2 cellular contexts compared by ENCODE assay signal in the genomic region with DNA sequence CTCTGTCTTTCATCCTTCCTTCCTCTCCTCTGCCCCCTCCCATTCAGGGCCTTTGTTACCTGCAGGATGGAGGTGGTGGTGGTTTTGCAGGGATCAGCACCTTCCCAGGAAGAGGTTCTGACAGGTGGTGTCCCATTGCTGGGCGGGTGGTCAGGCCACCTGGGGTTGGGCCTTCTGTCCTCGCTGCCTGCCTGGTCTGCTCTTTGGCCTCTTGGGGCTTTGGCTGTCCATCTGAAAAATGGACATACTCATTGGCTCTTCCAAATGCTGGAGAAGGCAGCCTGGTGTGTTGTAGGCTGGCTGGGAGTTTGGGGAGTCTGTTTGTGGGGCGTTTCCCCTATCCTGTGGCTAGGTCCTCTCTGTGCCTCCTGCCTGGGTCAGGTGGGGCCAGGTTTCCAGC.
TF ChIP-seq lines count a peak whose summit lies in the region.

No MANE protein-coding gene starts in this region.

TF ChIP-seq in HCT116, 20 proteins besides CTCF, POLR2A, EP300 and RAD21:
- TF ChIP-seq, protein P1, sequence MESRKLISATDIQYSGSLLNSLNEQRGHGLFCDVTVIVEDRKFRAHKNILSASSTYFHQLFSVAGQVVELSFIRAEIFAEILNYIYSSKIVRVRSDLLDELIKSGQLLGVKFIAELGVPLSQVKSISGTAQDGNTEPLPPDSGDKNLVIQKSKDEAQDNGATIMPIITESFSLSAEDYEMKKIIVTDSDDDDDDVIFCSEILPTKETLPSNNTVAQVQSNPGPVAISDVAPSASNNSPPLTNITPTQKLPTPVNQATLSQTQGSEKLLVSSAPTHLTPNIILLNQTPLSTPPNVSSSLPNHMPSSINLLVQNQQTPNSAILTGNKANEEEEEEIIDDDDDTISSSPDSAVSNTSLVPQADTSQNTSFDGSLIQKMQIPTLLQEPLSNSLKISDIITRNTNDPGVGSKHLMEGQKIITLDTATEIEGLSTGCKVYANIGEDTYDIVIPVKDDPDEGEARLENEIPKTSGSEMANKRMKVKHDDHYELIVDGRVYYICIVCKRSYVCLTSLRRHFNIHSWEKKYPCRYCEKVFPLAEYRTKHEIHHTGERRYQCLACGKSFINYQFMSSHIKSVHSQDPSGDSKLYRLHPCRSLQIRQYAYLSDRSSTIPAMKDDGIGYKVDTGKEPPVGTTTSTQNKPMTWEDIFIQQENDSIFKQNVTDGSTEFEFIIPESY (IDR thresholded peaks at IDR 0.05; ENCODE audit: extremely low read depth, insufficient replicate concordance, low read length), result no peak
- TF ChIP-seq SIN3A (IDR thresholded peaks at IDR 0.05; ENCODE audit: low read depth) (no peak), SP1 (IDR thresholded peaks at IDR 0.05; ENCODE audit: low read depth) (no peak), POLR2AphosphoS5 (IDR thresholded peaks at IDR 0.05; ENCODE audit: low read depth, low read length) (no peak), CEBPB (IDR thresholded peaks at IDR 0.05; ENCODE audit: low read depth) (no peak), ZFX (IDR thresholded peaks at IDR 0.05) (no peak), ELF1 (IDR thresholded peaks at IDR 0.05; ENCODE audit: borderline replicate concordance, low read depth) (no peak), YY1 (IDR thresholded peaks at IDR 0.05; ENCODE audit: extremely low read depth, insufficient replicate concordance, low read depth, low read length) (no peak), TCF7L2 (IDR thresholded peaks at IDR 0.05; ENCODE audit: borderline replicate concordance, extremely low read depth, insufficient read depth, insufficient read length) (no peak), CBX3 (IDR thresholded peaks at IDR 0.05; ENCODE audit: low read depth) (no peak), FOSL1 (IDR thresholded peaks at IDR 0.05; ENCODE audit: low read depth) (no peak), EZH2 (IDR thresholded peaks at IDR 0.05) (no peak), EGR1 (IDR thresholded peaks at IDR 0.05; ENCODE audit: low read depth) (no peak), JUND (IDR thresholded peaks at IDR 0.05) (no peak)
- TF ChIP-seq, protein P2, sequence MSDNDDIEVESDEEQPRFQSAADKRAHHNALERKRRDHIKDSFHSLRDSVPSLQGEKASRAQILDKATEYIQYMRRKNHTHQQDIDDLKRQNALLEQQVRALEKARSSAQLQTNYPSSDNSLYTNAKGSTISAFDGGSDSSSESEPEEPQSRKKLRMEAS (IDR thresholded peaks at IDR 0.05), result no peak
- TF ChIP-seq, protein P3, sequence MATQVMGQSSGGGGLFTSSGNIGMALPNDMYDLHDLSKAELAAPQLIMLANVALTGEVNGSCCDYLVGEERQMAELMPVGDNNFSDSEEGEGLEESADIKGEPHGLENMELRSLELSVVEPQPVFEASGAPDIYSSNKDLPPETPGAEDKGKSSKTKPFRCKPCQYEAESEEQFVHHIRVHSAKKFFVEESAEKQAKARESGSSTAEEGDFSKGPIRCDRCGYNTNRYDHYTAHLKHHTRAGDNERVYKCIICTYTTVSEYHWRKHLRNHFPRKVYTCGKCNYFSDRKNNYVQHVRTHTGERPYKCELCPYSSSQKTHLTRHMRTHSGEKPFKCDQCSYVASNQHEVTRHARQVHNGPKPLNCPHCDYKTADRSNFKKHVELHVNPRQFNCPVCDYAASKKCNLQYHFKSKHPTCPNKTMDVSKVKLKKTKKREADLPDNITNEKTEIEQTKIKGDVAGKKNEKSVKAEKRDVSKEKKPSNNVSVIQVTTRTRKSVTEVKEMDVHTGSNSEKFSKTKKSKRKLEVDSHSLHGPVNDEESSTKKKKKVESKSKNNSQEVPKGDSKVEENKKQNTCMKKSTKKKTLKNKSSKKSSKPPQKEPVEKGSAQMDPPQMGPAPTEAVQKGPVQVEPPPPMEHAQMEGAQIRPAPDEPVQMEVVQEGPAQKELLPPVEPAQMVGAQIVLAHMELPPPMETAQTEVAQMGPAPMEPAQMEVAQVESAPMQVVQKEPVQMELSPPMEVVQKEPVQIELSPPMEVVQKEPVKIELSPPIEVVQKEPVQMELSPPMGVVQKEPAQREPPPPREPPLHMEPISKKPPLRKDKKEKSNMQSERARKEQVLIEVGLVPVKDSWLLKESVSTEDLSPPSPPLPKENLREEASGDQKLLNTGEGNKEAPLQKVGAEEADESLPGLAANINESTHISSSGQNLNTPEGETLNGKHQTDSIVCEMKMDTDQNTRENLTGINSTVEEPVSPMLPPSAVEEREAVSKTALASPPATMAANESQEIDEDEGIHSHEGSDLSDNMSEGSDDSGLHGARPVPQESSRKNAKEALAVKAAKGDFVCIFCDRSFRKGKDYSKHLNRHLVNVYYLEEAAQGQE (IDR thresholded peaks at IDR 0.05; ENCODE audit: low read depth), result no peak
TF ChIP-seq in HCT116: peak in this region for 0.

TF ChIP-seq in HepG2, 621 proteins besides CTCF, POLR2A, EP300 and RAD21:
- TF ChIP-seq, protein P4, sequence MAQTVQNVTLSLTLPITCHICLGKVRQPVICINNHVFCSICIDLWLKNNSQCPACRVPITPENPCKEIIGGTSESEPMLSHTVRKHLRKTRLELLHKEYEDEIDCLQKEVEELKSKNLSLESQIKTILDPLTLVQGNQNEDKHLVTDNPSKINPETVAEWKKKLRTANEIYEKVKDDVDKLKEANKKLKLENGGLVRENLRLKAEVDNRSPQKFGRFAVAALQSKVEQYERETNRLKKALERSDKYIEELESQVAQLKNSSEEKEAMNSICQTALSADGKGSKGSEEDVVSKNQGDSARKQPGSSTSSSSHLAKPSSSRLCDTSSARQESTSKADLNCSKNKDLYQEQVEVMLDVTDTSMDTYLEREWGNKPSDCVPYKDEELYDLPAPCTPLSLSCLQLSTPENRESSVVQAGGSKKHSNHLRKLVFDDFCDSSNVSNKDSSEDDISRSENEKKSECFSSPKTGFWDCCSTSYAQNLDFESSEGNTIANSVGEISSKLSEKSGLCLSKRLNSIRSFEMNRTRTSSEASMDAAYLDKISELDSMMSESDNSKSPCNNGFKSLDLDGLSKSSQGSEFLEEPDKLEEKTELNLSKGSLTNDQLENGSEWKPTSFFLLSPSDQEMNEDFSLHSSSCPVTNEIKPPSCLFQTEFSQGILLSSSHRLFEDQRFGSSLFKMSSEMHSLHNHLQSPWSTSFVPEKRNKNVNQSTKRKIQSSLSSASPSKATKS (CRISPR knock-in tag; IDR thresholded peaks at IDR 0.05), result no peak
- TF ChIP-seq ZNF777 (CRISPR knock-in tag; IDR thresholded peaks at IDR 0.05), result no peak
- no peak for TF ChIP-seq BRCA1 (CRISPR knock-in tag; IDR thresholded peaks at IDR 0.05)
- TF ChIP-seq, protein P5, sequence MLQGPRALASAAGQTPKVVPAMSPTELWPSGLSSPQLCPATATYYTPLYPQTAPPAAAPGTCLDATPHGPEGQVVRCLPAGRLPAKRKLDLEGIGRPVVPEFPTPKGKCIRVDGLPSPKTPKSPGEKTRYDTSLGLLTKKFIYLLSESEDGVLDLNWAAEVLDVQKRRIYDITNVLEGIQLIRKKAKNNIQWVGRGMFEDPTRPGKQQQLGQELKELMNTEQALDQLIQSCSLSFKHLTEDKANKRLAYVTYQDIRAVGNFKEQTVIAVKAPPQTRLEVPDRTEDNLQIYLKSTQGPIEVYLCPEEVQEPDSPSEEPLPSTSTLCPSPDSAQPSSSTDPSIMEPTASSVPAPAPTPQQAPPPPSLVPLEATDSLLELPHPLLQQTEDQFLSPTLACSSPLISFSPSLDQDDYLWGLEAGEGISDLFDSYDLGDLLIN (CRISPR knock-in tag; IDR thresholded peaks at IDR 0.05; ENCODE audit: borderline replicate concordance), result no peak
- TF ChIP-seq, protein P6, sequence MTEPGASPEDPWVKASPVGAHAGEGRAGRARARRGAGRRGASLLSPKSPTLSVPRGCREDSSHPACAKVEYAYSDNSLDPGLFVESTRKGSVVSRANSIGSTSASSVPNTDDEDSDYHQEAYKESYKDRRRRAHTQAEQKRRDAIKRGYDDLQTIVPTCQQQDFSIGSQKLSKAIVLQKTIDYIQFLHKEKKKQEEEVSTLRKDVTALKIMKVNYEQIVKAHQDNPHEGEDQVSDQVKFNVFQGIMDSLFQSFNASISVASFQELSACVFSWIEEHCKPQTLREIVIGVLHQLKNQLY (CRISPR knock-in tag; IDR thresholded peaks at IDR 0.05), result no peak
- peak; percentile 85 for TF ChIP-seq ZNF629 (CRISPR knock-in tag; conservative IDR thresholded peaks at IDR 0.05)
- no peak for TF ChIP-seq ZIK1 (CRISPR knock-in tag; IDR thresholded peaks at IDR 0.05; ENCODE audit: borderline replicate concordance, low read depth)
- no peak for TF ChIP-seq FIP1L1 (IDR thresholded peaks at IDR 0.05; ENCODE audit: borderline replicate concordance, insufficient read depth, low read depth, low read length)
- no peak for TF ChIP-seq ZNF446 (CRISPR knock-in tag; IDR thresholded peaks at IDR 0.05)
- TF ChIP-seq ZMYM3 (CRISPR knock-in tag; IDR thresholded peaks at IDR 0.05), result 0 out of 2 replicates have a peak, but pooled peaks have one; percentile 45
